ENCODE assay signal across 23 cellular contexts in genomic region chr11:77069336-77069968, GRCh38. TPM values are rescaled to one million over a fixed set of nuclear protein-coding genes. Genes with fewer than 3 reads are reported as not detected.
DNase-seq lines count a peak whose midpoint lies in the region; ATAC-seq and TF ChIP-seq lines count a peak whose summit lies in the region.
"Had no signal": no experiment of that assay in that cellular context is flagged by ENCODE, and none has a peak within 500 bp of the region (broad histone marks: within the 10 kb centered on the region; RNA-seq: fewer than 3 reads in every experiment).

No MANE protein-coding gene starts in this region.

- peak overlapping the region in 4 of 5 donors; percentile 22 to 90 (median 35) for H3K4me3 Mint-ChIP-seq in immature natural killer cell
- H3K4me3 Mint-ChIP-seq: activated CD4-positive, alpha-beta T cell treated with anti-CD3 and anti-CD28 coated beads for 36 hours had no signal

- H3K27me3 Mint-ChIP-seq in immature natural killer cell (ENCODE audit: low read depth in 3 of 3): peaks cover 9 to 26% (median 10%) of the 10 kb centered on the region in 3 donors
- H3K27me3 Mint-ChIP-seq: activated CD4-positive, alpha-beta T cell treated with anti-CD3 and anti-CD28 coated beads for 36 hours had no signal

- H3K27ac Mint-ChIP-seq in immature natural killer cell: no peak overlapping the region
- H3K27ac Mint-ChIP-seq: activated CD4-positive, alpha-beta T cell treated with anti-CD3 and anti-CD28 coated beads for 36 hours had no signal

- 71 to 77% methylated on average over 6 of the region's 6 CpGs for WGBS in testis, 2 donors

- no peak overlapping the region for H3K27ac ChIP-seq in testis
- H3K27ac ChIP-seq: 22Rv1, left lung, PC-9, psoas muscle had no signal

- peak; percentile 54 for DNase-seq in DMS53 (lab: John Stamatoyannopoulos, UW)
- no peak for DNase-seq in DMS53 treated with DMSO at 0.1 percent for 48 hours (lab: John Stamatoyannopoulos, UW; ENCODE audit: unreplicated experiment)
- DNase-seq in NCI-H510A (lab: John Stamatoyannopoulos, UW): peak; percentile 40
- DNase-seq in immature natural killer cell: no peak
- peak; percentile 24 for DNase-seq in retina
- DNase-seq in NCI-H446 treated with DMSO at 0.1 percent for 48 hours (lab: John Stamatoyannopoulos, UW): no peak
- DNase-seq in testis: no peak
- DNase-seq: activated CD4-positive, alpha-beta T cell treated with anti-CD3 and anti-CD28 coated beads for 36 hours; CD4-positive, CD25-positive, alpha-beta regulatory T cell; EL; Kasumi-1; left lung; NCI-H526 treated with DMSO at 0.1 percent for 48 hours; PC-9; psoas muscle; stimulated activated naive CD4-positive, alpha-beta T cell; T-helper 9 cell had no signal

- ATAC-seq in GM19452 (IDR thresholded peaks at IDR 0.05; ENCODE audit: unreplicated experiment): no peak
- ATAC-seq: activated CD4-positive, alpha-beta T cell treated with anti-CD3 and anti-CD28 coated beads for 36 hours; gastroesophageal sphincter; left lung; psoas muscle had no signal

- TF ChIP-seq POLR2A in testis (IDR thresholded peaks at IDR 0.05): no peak

- H3K4me1 ChIP-seq in testis: peaks cover 62% of the 10 kb centered on the region
- H3K4me1 ChIP-seq: psoas muscle had no signal

- peaks cover 65 to 77% of the 10 kb centered on the region in 2 donors for H3K4me1 Mint-ChIP-seq in immature natural killer cell

- intact Hi-C loops in testis (cut with DNase I; ENCODE audit: low total_unique reads): no loop called here

- H3K36me3 ChIP-seq in testis (ENCODE audit: low read depth, missing control alignments): no peaks in the 10 kb centered on the region
- H3K36me3 ChIP-seq: gastroesophageal sphincter, left lung had no signal

- no peaks in the 10 kb centered on the region for H3K9me3 Mint-ChIP-seq in immature natural killer cell
- H3K9me3 Mint-ChIP-seq: CD4-positive, CD25-positive, alpha-beta regulatory T cell had no signal

- no peak for TF ChIP-seq CTCF in testis (IDR thresholded peaks at IDR 0.05)

- no peaks in the 10 kb centered on the region for H3K36me3 Mint-ChIP-seq in immature natural killer cell

- no peaks in the 10 kb centered on the region for H3K27me3 ChIP-seq in testis
- H3K27me3 ChIP-seq: gastroesophageal sphincter had no signal

- H3K4me3 ChIP-seq in testis: no peak overlapping the region
- H3K4me3 ChIP-seq: gastroesophageal sphincter, left lung, PC-9, psoas muscle had no signal

- no peaks in the 10 kb centered on the region for H3K9me3 ChIP-seq in testis
- H3K9me3 ChIP-seq: gastroesophageal sphincter, left lung, psoas muscle had no signal

RNA-seq across cellular contexts. Expression of gene CAPN5, which starts 2.7 kb away (rescaled TPM):
- polyA plus RNA-seq in immature natural killer cell: 10 to 100 TPM in 1 of 3 donors, 1 to 10 TPM in 2; 1.6 to 18.8 (median 6.1) TPM
- total RNA-seq in testis: 100 to 1,000 TPM; 102 to 116 TPM
- 62.3 TPM for polyA plus RNA-seq in testis (ENCODE audit: insufficient read depth, low read depth, low replicate concordance)

RNA-seq across cellular contexts. Expression of gene OMP, which starts 33.2 kb away (rescaled TPM):
- polyA plus RNA-seq in immature natural killer cell (not detected), testis (ENCODE audit: insufficient read depth, low read depth, low replicate concordance) (not detected)
- total RNA-seq in testis: 1 to 10 TPM; 1.7 to 6.7 TPM
- total RNA-seq: activated CD4-positive, alpha-beta T cell treated with anti-CD3 and anti-CD28 coated beads for 36 hours; CD4-positive, CD25-positive, alpha-beta regulatory T cell; epithelial cell of proximal tubule; gastroesophageal sphincter; left lung; psoas muscle had no signal
- polyA plus RNA-seq: CD4-positive, CD25-positive, alpha-beta regulatory T cell had no signal

RNA-seq across cellular contexts. Expression of gene B3GNT6, which starts 35.3 kb away (rescaled TPM):
- polyA plus RNA-seq in immature natural killer cell (not detected), testis (ENCODE audit: insufficient read depth, low read depth, low replicate concordance) (not detected)
- total RNA-seq in testis: under 1 TPM; 0.47 to 0.74 TPM
- total RNA-seq: activated CD4-positive, alpha-beta T cell treated with anti-CD3 and anti-CD28 coated beads for 36 hours; CD4-positive, CD25-positive, alpha-beta regulatory T cell; epithelial cell of proximal tubule; mucosa of gallbladder; PC-9; ureter had no signal
- polyA plus RNA-seq: CD4-positive, CD25-positive, alpha-beta regulatory T cell; psoas muscle had no signal

RNA-seq across cellular contexts. Expression of gene MYO7A, which starts 58.6 kb away (rescaled TPM):
- under 1 TPM in 2 of 3 donors, not detected in 1; 0.21 to 0.45 TPM for polyA plus RNA-seq in immature natural killer cell
- 100 to 1,000 TPM; 161 to 239 TPM for total RNA-seq in testis
- 40.1 TPM for polyA plus RNA-seq in testis (ENCODE audit: insufficient read depth, low read depth, low replicate concordance)

Comparison
In these comparisons a context has a peak if more than half of its experiments do, and no peak if none do; other contexts are left out.
1. DNase-seq: peak in DMS53 (single experiment), NCI-H510A (single experiment) and retina (single experiment); none in DMS53 treated with DMSO at 0.1 percent for 48 hours (single experiment), immature natural killer cell (0 of 3), NCI-H446 treated with DMSO at 0.1 percent for 48 hours (single experiment) and testis (single experiment).